ENCODE assay signal across 9 cellular contexts in the genomic region with DNA sequence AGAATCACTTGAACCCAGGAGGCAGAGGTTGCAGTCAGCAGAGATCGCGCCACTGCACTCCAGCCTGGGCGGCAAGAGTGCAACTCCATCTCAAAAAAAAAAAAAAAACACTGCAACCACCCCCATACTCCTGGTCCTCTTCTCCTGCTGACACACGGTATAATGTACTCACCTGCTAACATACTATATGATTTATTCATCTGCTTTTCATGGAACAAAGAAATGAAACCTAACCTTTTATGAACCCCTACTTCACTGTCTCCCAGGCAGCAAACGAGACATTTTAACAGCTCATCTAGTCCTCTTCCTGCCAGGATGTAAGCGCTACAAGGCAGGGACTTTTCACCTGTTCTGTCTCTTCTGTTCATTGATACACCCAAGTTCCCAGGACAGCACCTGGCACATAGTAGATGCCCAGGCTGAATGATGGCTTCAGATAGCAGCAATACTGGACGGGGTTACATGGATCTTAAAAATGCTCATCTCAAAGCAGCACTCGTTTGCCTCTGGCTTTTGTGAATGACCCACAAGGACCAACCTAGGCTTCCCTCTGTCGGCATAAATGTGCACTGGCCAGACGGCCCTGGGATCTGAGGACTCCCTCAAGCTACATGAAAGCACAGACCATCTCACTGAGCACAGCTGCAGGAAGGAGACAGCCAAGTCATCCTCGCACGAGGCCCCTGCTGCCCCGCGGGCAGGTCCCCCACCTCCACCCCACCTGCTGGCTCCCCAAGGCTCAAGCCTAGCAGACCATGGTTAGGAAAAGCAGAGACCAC. TPM values are rescaled to one million over a fixed set of nuclear protein-coding genes. Genes with fewer than 3 reads are reported as not detected.
DNase-seq lines count a peak whose midpoint lies in the region; ATAC-seq and TF ChIP-seq lines count a peak whose summit lies in the region.
"Had no signal": no experiment of that assay in that cellular context is flagged by ENCODE, and none has a peak within 500 bp of the region (broad histone marks: within the 10 kb centered on the region; RNA-seq: fewer than 3 reads in every experiment).

No MANE protein-coding gene starts in this region.

- H3K9me3 ChIP-seq in SJCRH30 (replicated peaks) (no peaks in the 10 kb centered on the region), Caco-2 (no peaks in the 10 kb centered on the region)

- BruUV-seq in Caco-2 (replicated peaks; lab: Mats Ljungman, UMichigan): no TSS peak

- H3K4me1 ChIP-seq in SJCRH30 (peaks cover 42% of the 10 kb centered on the region), Caco-2 (no peaks in the 10 kb centered on the region)

- no peaks in the 10 kb centered on the region for H3K27me3 Mint-ChIP-seq in naive thymus-derived CD8-positive, alpha-beta T cell
- no peaks in the 10 kb centered on the region for H3K27me3 Mint-ChIP-seq in Caco-2 (ENCODE audit: insufficient read depth, unreplicated experiment)
- no peaks in the 10 kb centered on the region for H3K27me3 Mint-ChIP-seq in activated CD4-positive, alpha-beta memory T cell treated with anti-CD3 and anti-CD28 coated beads for 36 hours

- peak; percentile 30 to 63 for ATAC-seq in naive thymus-derived CD8-positive, alpha-beta T cell
- ATAC-seq in HG03342 (IDR thresholded peaks at IDR 0.05; ENCODE audit: unreplicated experiment): no peak
- ATAC-seq: Panc1 had no signal

- no peak overlapping the region for H3K27ac ChIP-seq in SJCRH30

- peak; percentile 55 for DNase-seq in GM06990 (ENCODE audit: extremely low read depth, insufficient read length)
- DNase-seq in NCI-H146 treated with DMSO at 0.1 percent for 48 hours (lab: John Stamatoyannopoulos, UW; ENCODE audit: unreplicated experiment): peak; percentile 13
- peak; percentile 45 for DNase-seq in ecto neural progenitor cell (ENCODE audit: low spot score)
- DNase-seq in naive thymus-derived CD8-positive, alpha-beta T cell: no peak
- DNase-seq in SJCRH30: no peak
- no peak for DNase-seq in Caco-2
- no peak for DNase-seq in activated CD4-positive, alpha-beta memory T cell treated with anti-CD3 and anti-CD28 coated beads for 36 hours

- TF ChIP-seq CTCF in GM06990 (IDR thresholded peaks at IDR 0.05; ENCODE audit: insufficient read depth, low read length, poor library complexity, severe bottlenecking) (peak; percentile 16), Caco-2 (IDR thresholded peaks at IDR 0.05; ENCODE audit: insufficient read depth in 1 of 2, low read depth in 1 of 2, low read length in 1 of 2, severe bottlenecking in 1 of 2, unreplicated experiment in 1 of 2) (no peak)

- peaks cover 15 to 37% (median 25%) of the 10 kb centered on the region in 4 donors for H3K4me1 Mint-ChIP-seq in naive thymus-derived CD8-positive, alpha-beta T cell
- H3K4me1 Mint-ChIP-seq in Caco-2 (ENCODE audit: low read depth, unreplicated experiment): no peaks in the 10 kb centered on the region
- peaks cover 16% of the 10 kb centered on the region for H3K4me1 Mint-ChIP-seq in activated CD4-positive, alpha-beta memory T cell treated with anti-CD3 and anti-CD28 coated beads for 36 hours (ENCODE audit: low read depth)

- POLR2A ChIA-PET in naive thymus-derived CD8-positive, alpha-beta T cell (lab: Charles Lee): interaction anchor here (0.7 to 0.9 kb wide), 2 partner anchors 8 to 106 kb away, joined by 3 to 4 read pairs; no protein-coding TSS in a partner anchor
- POLR2A ChIA-PET in Caco-2 (lab: Charles Lee): no interaction called here
- POLR2A ChIA-PET in activated CD4-positive, alpha-beta memory T cell treated with anti-CD3 and anti-CD28 coated beads for 36 hours (lab: Charles Lee): no interaction called here

- no peaks in the 10 kb centered on the region for H3K9me3 Mint-ChIP-seq in naive thymus-derived CD8-positive, alpha-beta T cell
- no peaks in the 10 kb centered on the region for H3K9me3 Mint-ChIP-seq in Caco-2 (ENCODE audit: unreplicated experiment)
- no peaks in the 10 kb centered on the region for H3K9me3 Mint-ChIP-seq in activated CD4-positive, alpha-beta memory T cell treated with anti-CD3 and anti-CD28 coated beads for 36 hours

- H3K36me3 ChIP-seq in GM06990 (ENCODE audit: control insufficient read depth, insufficient read depth, low read length) (peaks cover 1% of the 10 kb centered on the region; the same call in 1 of the 2 replicates), SJCRH30 (no peaks in the 10 kb centered on the region; the same call in 1 of the 2 replicates), Caco-2 (ENCODE audit: control insufficient read depth, insufficient read depth, low read length) (no peaks in the 10 kb centered on the region)

- peaks cover 0 to 9% (median 8%) of the 10 kb centered on the region in 3 donors for H3K36me3 Mint-ChIP-seq in naive thymus-derived CD8-positive, alpha-beta T cell
- no peaks in the 10 kb centered on the region for H3K36me3 Mint-ChIP-seq in Caco-2 (ENCODE audit: insufficient read depth, unreplicated experiment)
- H3K36me3 Mint-ChIP-seq in activated CD4-positive, alpha-beta memory T cell treated with anti-CD3 and anti-CD28 coated beads for 36 hours: peaks cover 5% of the 10 kb centered on the region

- H3K4me3 ChIP-seq in GM06990 (replicated peaks; ENCODE audit: low read depth, low read length) (no peak overlapping the region), SJCRH30 (no peak overlapping the region), Caco-2 (ENCODE audit: low read depth, low read length) (no peak overlapping the region)

- intact Hi-C loops in Caco-2 (cut with micrococcal nuclease; ENCODE audit: unreplicated experiment): no loop called here
- intact Hi-C loops in activated CD4-positive, alpha-beta memory T cell treated with anti-CD3 and anti-CD28 coated beads for 36 hours (cut with micrococcal nuclease): loop anchor here (2.0 to 10.0 kb wide), 5 partner anchors 42 to 916 kb away; partner anchors contain the start of gene FAM43A

- peak overlapping the region in 6 of 10 donors; percentile 0 to 46 (median 21) for H3K4me3 Mint-ChIP-seq in naive thymus-derived CD8-positive, alpha-beta T cell
- no peak overlapping the region for H3K4me3 Mint-ChIP-seq in Caco-2 (ENCODE audit: unreplicated experiment)
- H3K4me3 Mint-ChIP-seq in activated CD4-positive, alpha-beta memory T cell treated with anti-CD3 and anti-CD28 coated beads for 36 hours: no peak overlapping the region

- H3K27me3 ChIP-seq in GM06990 (replicated peaks; ENCODE audit: control insufficient read depth, insufficient read depth, low read length): no peaks in the 10 kb centered on the region
- no peaks in the 10 kb centered on the region for H3K27me3 ChIP-seq in SJCRH30
- no peaks in the 10 kb centered on the region for H3K27me3 ChIP-seq in Caco-2 (replicated peaks; ENCODE audit: control insufficient read depth, insufficient read depth, low read length)

- H3K27ac Mint-ChIP-seq in naive thymus-derived CD8-positive, alpha-beta T cell: peak overlapping the region in 8 of 10 donors; percentile 4 to 68 (median 44)
- H3K27ac Mint-ChIP-seq in Caco-2 (ENCODE audit: unreplicated experiment): no peak overlapping the region
- H3K27ac Mint-ChIP-seq in activated CD4-positive, alpha-beta memory T cell treated with anti-CD3 and anti-CD28 coated beads for 36 hours: no peak overlapping the region

- CTCF ChIA-PET in Caco-2 (lab: Charles Lee): no interaction called here
- CTCF ChIA-PET in activated CD4-positive, alpha-beta memory T cell treated with anti-CD3 and anti-CD28 coated beads for 36 hours (lab: Charles Lee): interaction anchor here (0.9 to 1.8 kb wide), 3 partner anchors 117 to 579 kb away, joined by 4 to 6 read pairs (median 4); partner anchors contain the start of gene LSG1

RNA-seq across cellular contexts. Expression of gene XXYLT1, which starts 20.3 kb away (rescaled TPM):
- 1 to 10 TPM; 5.4 to 5.6 TPM for total RNA-seq in naive thymus-derived CD8-positive, alpha-beta T cell
- polyA plus RNA-seq in naive thymus-derived CD8-positive, alpha-beta T cell: 1 to 10 TPM; 6.3 to 8.3 (median 7.2) TPM
- 15.7 and 18.8 TPM in 2 replicates for total RNA-seq in SJCRH30 (2014; rRNA removed; shearing (Covaris generic))
- 12.2 and 14.2 TPM in 2 replicates for total RNA-seq in Caco-2 (2022)
- total RNA-seq in activated CD4-positive, alpha-beta memory T cell treated with anti-CD3 and anti-CD28 coated beads for 36 hours: 1 to 10 TPM; 3.3 to 4.4 TPM

Comparison
In these comparisons a context has a peak if more than half of its experiments do, and no peak if none do; other contexts are left out.
1. DNase-seq: peak in GM06990 (single experiment), NCI-H146 treated with DMSO at 0.1 percent for 48 hours (single experiment) and ecto neural progenitor cell (single experiment); none in naive thymus-derived CD8-positive, alpha-beta T cell (0 of 10), SJCRH30 (0 of 2), Caco-2 (0 of 2) and activated CD4-positive, alpha-beta memory T cell treated with anti-CD3 and anti-CD28 coated beads for 36 hours (single experiment).
2. H3K27ac Mint-ChIP-seq: peak in naive thymus-derived CD8-positive, alpha-beta T cell (8 of 10); none in Caco-2 (single experiment) and activated CD4-positive, alpha-beta memory T cell treated with anti-CD3 and anti-CD28 coated beads for 36 hours (single experiment).
3. H3K4me3 Mint-ChIP-seq: peak in naive thymus-derived CD8-positive, alpha-beta T cell (6 of 10); none in Caco-2 (single experiment) and activated CD4-positive, alpha-beta memory T cell treated with anti-CD3 and anti-CD28 coated beads for 36 hours (single experiment).